8 cellular contexts compared by ENCODE assay signal in the genomic region with DNA sequence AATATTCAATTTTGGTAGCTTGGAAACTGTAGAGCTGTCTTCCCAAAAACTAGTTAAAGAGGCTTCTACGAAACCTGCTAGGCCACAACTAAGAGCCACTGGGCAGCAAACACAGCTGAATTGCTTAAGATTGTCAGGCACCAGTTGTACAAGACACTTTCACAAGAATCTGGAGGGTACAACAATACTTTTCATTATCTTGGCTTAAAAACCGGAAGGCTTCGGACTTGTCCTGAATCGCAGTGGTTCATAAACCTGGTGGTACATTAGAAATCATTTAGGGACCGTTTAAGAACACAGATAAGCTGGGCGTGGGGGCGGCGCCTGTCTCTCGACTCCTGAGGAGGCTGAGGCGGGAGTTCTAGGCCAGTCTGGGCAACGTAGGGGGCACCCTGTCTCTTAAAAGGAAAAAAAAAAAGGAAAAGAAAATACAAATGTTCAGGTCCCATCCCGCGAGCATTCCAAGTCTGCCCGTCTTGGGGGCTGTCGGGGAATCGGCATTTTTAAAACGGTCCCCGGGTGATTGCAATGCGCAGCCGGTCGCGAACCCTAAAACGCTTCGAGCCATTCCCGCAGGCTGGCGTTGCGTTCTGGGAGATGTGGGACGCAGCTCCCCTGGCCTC. TPM values are rescaled to one million over a fixed set of nuclear protein-coding genes. Genes with fewer than 3 reads are reported as not detected.
DNase-seq lines count a peak whose midpoint lies in the region; ATAC-seq and TF ChIP-seq lines count a peak whose summit lies in the region.

No MANE protein-coding gene starts in this region.

- H3K36me3 Mint-ChIP-seq in activated naive CD4-positive, alpha-beta T cell treated with anti-CD3 and anti-CD28 coated beads, Interleukin-2, amount 50 U/mL, for 72 hours = peaks cover 13% of the 10 kb centered on the region in 2 donors
- peaks cover 10% of the 10 kb centered on the region for H3K36me3 Mint-ChIP-seq in osteocyte (ENCODE audit: unreplicated experiment)

- H3K4me1 Mint-ChIP-seq in osteocyte (ENCODE audit: unreplicated experiment) = peaks cover 28% of the 10 kb centered on the region

- ATAC-seq in GM21723 (IDR thresholded peaks at IDR 0.05; ENCODE audit: unreplicated experiment) = peak; percentile 32
- ATAC-seq in activated naive CD4-positive, alpha-beta T cell treated with anti-CD3 and anti-CD28 coated beads, Interleukin-2, amount 50 U/mL, for 72 hours = peak in 1 of 2 donors; percentile 16
- peak; percentile 33 for ATAC-seq in Right ventricle myocardium superior (ENCODE audit: poor library complexity)
- ATAC-seq in HG02840 (IDR thresholded peaks at IDR 0.05; ENCODE audit: low FRiP score, unreplicated experiment) = no peak

- H3K9me3 Mint-ChIP-seq in activated naive CD4-positive, alpha-beta T cell treated with anti-CD3 and anti-CD28 coated beads, Interleukin-2, amount 50 U/mL, for 72 hours = no peaks in the 10 kb centered on the region
- no peaks in the 10 kb centered on the region for H3K9me3 Mint-ChIP-seq in osteocyte (ENCODE audit: unreplicated experiment)

- H3K27me3 Mint-ChIP-seq in osteocyte (ENCODE audit: unreplicated experiment) = no peaks in the 10 kb centered on the region

- DNase-seq in BJ (ENCODE audit: low read depth) (no peak), OCI-M1 (lab: John Stamatoyannopoulos, UW) (peak; percentile 85), Right ventricle myocardium superior (peak; percentile 68), osteocyte (ENCODE audit: extremely low spot score, unreplicated experiment) (no peak), NCI-H2107 (lab: John Stamatoyannopoulos, UW) (no peak)
- DNase-seq in activated naive CD4-positive, alpha-beta T cell treated with anti-CD3 and anti-CD28 coated beads, Interleukin-2, amount 50 U/mL, for 72 hours (ENCODE audit: low spot score in 2 of 2) = peak in 1 of 2 donors; percentile 25

- intact Hi-C loops in Right ventricle myocardium superior (cut with DNase I) = no loop called here

- H3K27me3 ChIP-seq in BJ (ENCODE audit: control insufficient read depth, insufficient read depth, low read length) = no peaks in the 10 kb centered on the region

- peaks cover 2% of the 10 kb centered on the region for H3K36me3 ChIP-seq in BJ (ENCODE audit: control insufficient read depth, insufficient read depth, low read length)

- TF ChIP-seq CTCF in BJ (IDR thresholded peaks at IDR 0.05; ENCODE audit: insufficient read depth, low read depth, low read length) (no peak), osteocyte (IDR thresholded peaks at IDR 0.05) (no peak)

- CTCF ChIA-PET in BJ (lab: Yijun Ruan, JAX) = interaction anchor here (0.8 to 1.6 kb wide), 3 partner anchors 8 to 137 kb away, joined by 3 to 5 read pairs (median 4); no protein-coding TSS in a partner anchor

- peak overlapping the region; percentile 96 for H3K4me3 ChIP-seq in BJ (ENCODE audit: low read depth, low read length)

- H3K27ac Mint-ChIP-seq in activated naive CD4-positive, alpha-beta T cell treated with anti-CD3 and anti-CD28 coated beads, Interleukin-2, amount 50 U/mL, for 72 hours = peak overlapping the region; percentile 94 to 99
- peak overlapping the region; percentile 96 for H3K27ac Mint-ChIP-seq in osteocyte (ENCODE audit: unreplicated experiment)

- H3K4me3 Mint-ChIP-seq in osteocyte (ENCODE audit: unreplicated experiment) = peak overlapping the region; percentile 97

- POLR2A ChIA-PET in BJ (lab: Charles Lee) = interaction anchor here (0.6 kb wide), 3 partner anchors 140 to 532 kb away, joined by 3 to 5 read pairs (median 5); no protein-coding TSS in a partner anchor

RNA-seq across cellular contexts. Expression of a gene that starts 0.8 kb away (rescaled TPM):
- polyA plus RNA-seq in BJ (2011; rRNA removed) = 34.9 and 44.2 TPM in 2 replicates
- polyA minus RNA-seq in BJ (2011; rRNA and poly(A)+ RNA removed) = 4.5 and 4.7 TPM in 2 replicates
- total RNA-seq in activated naive CD4-positive, alpha-beta T cell treated with anti-CD3 and anti-CD28 coated beads, Interleukin-2, amount 50 U/mL, for 72 hours = 10 to 100 TPM; 18.3 to 58.5 TPM
- 51.5 TPM for total RNA-seq in Right ventricle myocardium superior
- 67.0 and 69.1 TPM in 2 replicates for total RNA-seq in osteocyte

Comparison
In these comparisons a context has a peak if more than half of its experiments do, and no peak if none do; other contexts are left out.
1. DNase-seq: peak in OCI-M1 (single experiment) and Right ventricle myocardium superior (single experiment); none in BJ (single experiment), osteocyte (single experiment) and NCI-H2107 (single experiment).